Comparison of ENCODE assay signal across 1 cellular context in the genomic region with DNA sequence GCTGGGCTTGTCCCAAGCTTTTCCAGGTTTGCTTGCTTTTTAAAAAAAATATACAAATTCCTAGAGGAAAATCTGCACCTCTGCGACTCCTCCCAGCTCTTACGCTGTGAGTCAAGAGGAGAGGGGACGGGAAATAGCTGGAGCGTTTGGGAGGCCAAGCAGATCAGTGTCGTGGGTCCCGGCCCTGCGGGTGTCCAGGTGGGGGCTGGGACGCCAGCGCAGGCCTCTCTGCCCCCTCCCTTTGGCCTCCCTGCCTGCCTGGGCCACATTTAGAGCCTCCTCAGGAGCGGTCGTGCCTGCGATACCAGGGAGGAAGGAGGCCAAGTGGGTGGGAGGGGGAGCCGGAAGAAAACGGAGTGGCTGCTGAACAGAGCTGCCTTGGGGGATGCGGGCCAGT.
TF ChIP-seq lines count a peak whose summit lies in the region.

No MANE protein-coding gene starts in this region.

TF ChIP-seq in GM23338, 12 proteins besides CTCF, POLR2A, EP300 and RAD21 (continued from another document):
- TF ChIP-seq, protein P1, sequence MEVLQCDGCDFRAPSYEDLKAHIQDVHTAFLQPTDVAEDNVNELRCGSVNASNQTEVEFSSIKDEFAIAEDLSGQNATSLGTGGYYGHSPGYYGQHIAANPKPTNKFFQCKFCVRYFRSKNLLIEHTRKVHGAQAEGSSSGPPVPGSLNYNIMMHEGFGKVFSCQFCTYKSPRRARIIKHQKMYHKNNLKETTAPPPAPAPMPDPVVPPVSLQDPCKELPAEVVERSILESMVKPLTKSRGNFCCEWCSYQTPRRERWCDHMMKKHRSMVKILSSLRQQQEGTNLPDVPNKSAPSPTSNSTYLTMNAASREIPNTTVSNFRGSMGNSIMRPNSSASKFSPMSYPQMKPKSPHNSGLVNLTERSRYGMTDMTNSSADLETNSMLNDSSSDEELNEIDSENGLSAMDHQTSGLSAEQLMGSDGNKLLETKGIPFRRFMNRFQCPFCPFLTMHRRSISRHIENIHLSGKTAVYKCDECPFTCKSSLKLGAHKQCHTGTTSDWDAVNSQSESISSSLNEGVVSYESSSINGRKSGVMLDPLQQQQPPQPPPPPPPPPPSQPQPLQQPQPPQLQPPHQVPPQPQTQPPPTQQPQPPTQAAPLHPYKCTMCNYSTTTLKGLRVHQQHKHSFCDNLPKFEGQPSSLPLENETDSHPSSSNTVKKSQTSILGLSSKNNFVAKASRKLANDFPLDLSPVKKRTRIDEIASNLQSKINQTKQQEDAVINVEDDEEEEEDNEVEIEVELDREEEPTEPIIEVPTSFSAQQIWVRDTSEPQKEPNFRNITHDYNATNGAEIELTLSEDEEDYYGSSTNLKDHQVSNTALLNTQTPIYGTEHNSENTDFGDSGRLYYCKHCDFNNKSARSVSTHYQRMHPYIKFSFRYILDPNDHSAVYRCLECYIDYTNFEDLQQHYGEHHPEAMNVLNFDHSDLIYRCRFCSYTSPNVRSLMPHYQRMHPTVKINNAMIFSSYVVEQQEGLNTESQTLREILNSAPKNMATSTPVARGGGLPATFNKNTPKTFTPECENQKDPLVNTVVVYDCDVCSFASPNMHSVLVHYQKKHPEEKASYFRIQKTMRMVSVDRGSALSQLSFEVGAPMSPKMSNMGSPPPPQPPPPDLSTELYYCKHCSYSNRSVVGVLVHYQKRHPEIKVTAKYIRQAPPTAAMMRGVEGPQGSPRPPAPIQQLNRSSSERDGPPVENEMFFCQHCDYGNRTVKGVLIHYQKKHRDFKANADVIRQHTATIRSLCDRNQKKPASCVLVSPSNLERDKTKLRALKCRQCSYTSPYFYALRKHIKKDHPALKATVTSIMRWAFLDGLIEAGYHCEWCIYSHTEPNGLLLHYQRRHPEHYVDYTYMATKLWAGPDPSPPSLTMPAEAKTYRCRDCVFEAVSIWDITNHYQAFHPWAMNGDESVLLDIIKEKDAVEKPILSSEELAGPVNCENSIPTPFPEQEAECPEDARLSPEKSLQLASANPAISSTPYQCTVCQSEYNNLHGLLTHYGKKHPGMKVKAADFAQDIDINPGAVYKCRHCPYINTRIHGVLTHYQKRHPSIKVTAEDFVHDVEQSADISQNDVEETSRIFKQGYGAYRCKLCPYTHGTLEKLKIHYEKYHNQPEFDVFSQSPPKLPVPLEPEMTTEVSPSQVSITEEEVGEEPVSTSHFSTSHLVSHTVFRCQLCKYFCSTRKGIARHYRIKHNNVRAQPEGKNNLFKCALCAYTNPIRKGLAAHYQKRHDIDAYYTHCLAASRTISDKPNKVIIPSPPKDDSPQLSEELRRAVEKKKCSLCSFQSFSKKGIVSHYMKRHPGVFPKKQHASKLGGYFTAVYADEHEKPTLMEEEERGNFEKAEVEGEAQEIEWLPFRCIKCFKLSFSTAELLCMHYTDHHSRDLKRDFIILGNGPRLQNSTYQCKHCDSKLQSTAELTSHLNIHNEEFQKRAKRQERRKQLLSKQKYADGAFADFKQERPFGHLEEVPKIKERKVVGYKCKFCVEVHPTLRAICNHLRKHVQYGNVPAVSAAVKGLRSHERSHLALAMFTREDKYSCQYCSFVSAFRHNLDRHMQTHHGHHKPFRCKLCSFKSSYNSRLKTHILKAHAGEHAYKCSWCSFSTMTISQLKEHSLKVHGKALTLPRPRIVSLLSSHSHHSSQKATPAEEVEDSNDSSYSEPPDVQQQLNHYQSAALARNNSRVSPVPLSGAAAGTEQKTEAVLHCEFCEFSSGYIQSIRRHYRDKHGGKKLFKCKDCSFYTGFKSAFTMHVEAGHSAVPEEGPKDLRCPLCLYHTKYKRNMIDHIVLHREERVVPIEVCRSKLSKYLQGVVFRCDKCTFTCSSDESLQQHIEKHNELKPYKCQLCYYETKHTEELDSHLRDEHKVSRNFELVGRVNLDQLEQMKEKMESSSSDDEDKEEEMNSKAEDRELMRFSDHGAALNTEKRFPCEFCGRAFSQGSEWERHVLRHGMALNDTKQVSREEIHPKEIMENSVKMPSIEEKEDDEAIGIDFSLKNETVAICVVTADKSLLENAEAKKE (CRISPR knock-in tag; IDR thresholded peaks at IDR 0.05) = no peak
